36 cellular contexts compared by ENCODE assay signal in the genomic region with DNA sequence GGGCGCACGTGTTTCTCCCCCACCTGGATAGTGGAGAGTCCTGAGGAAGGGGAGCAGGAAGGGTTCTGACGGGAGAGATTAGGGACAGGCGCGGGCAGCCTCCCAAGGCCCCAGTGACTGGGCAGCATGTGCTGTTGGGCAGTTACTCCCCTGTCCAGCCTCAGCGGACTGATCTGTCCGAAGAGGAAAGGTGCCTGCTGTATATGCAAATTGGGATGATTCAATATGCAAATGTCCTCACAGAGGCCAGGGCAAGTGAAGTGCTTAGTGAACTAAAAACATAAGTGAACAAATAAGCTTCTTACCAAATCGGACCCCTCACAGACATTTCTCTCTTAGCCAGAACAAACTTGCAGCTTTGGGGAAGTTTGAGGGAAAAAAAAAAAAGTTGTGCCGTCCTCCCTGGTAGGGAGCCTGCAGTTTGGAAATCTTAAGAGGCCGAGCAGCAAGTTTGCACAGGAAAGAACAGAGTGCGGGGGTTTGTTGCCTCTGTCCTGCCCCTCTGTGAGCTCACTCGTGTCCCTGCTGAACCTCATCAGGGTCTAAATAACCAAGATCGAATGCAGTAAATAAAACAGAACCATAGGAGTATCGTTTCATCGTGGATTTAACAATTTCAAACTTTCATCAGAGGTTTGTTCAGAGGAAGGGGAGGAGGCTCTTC.
A peak's percentile ranks its signal among the peaks of the same experiment; 100 is the strongest.
DNase-seq lines count a peak whose midpoint lies in the region; ATAC-seq, FAIRE-seq and TF ChIP-seq lines count a peak whose summit lies in the region.
"Had no signal": no experiment of that assay in that cellular context is flagged by ENCODE, and none has a peak within 500 bp of the region (broad histone marks: within the 10 kb centered on the region; RNA-seq: fewer than 3 reads in every experiment).

No MANE protein-coding gene starts in this region.

- POLR2A ChIA-PET in GM12878 (lab: Charles Lee) (no interaction called here), SK-N-SH (lab: Yijun Ruan, JAX) (interaction anchor here (0.9 kb wide), 1 partner anchor 141 kb away, joined by 3 read pairs; a partner anchor contains a TSS)

- no TSS peak for BruUV-seq in GM12878 (replicated peaks; lab: Mats Ljungman, UMichigan)

- H3K9me3 Mint-ChIP-seq in neural progenitor cell = peaks cover 2% of the 10 kb centered on the region
- H3K9me3 Mint-ChIP-seq: activated naive CD8-positive, alpha-beta T cell treated with anti-CD3 and anti-CD28 coated beads, Interleukin-2, amount 10 ng/mL, durations not matched to agents 7 days and 5 days; activated T-cell treated with anti-CD3 and anti-CD28 coated beads, Interleukin-2, amount 50 U/mL, for 4 hours; H9; mesothelial cell of epicardium had no signal

- peak overlapping the region; percentile 50 for H3K27ac Mint-ChIP-seq in neural progenitor cell
- H3K27ac Mint-ChIP-seq: activated naive CD8-positive, alpha-beta T cell treated with anti-CD3 and anti-CD28 coated beads, Interleukin-2, amount 10 ng/mL, durations not matched to agents 7 days and 5 days; mesothelial cell of epicardium had no signal

- in situ Hi-C loops in GM12878 (cut with MboI) = loop anchor here (5.0 to 25.0 kb wide), 2 partner anchors 240 to 580 kb away; no protein-coding TSS in a partner anchor

- TF ChIP-seq EP300 in GM12878 (IDR thresholded peaks at IDR 0.05; ENCODE audit: borderline replicate concordance in 1 of 2, control insufficient read depth in 1 of 2, low read depth in 2 of 2, low read length in 2 of 2) (no peak), SK-N-SH (IDR thresholded peaks at IDR 0.05; ENCODE audit: borderline replicate concordance in 1 of 2, low read depth in 1 of 2, low read length in 1 of 2) (no peak)

- H3K4me1 Mint-ChIP-seq in neural progenitor cell = peaks cover 20% of the 10 kb centered on the region
- H3K4me1 Mint-ChIP-seq: activated naive CD8-positive, alpha-beta T cell treated with anti-CD3 and anti-CD28 coated beads, Interleukin-2, amount 10 ng/mL, durations not matched to agents 7 days and 5 days had no signal

- DNase-seq in M059J (ENCODE audit: low read depth) (peak; percentile 13), GM12878 (ENCODE audit: low read depth, low spot score) (no peak), neural progenitor cell (ENCODE audit: low spot score) (no peak), NCI-H82 (lab: John Stamatoyannopoulos, UW) (no peak), T-helper 2 cell (no peak), SK-N-SH (no peak)
- DNase-seq: activated CD4-positive, alpha-beta T cell treated with anti-CD3 and anti-CD28 coated beads, Interleukin-2, amount 50 U/mL, for 1 hour; activated gamma-delta T cell; activated naive CD8-positive, alpha-beta T cell treated with anti-CD3 and anti-CD28 coated beads, Interleukin-2, amount 10 ng/mL, durations not matched to agents 7 days and 5 days; activated T-cell treated with anti-CD3 and anti-CD28 coated beads, Interleukin-2, amount 50 U/mL, for 4 hours; aorta; caudate nucleus; esophagus squamous epithelium; H9; heart right ventricle; kidney; NCI-H1694; NCI-H2171; NCI-H510A; right lobe of liver; SIG-M5; spleen; stimulated activated CD4-positive, alpha-beta T cell treated with anti-CD3 and anti-CD28 coated beads, Interleukin-2, amount 100 ng/mL, for 24 hours; stimulated activated naive CD8-positive, alpha-beta T cell treated with anti-CD3 and anti-CD28 coated beads, Interleukin-15, Interleukin-2, amounts not matched to agents 100 U/mL and 50 U/mL, for 24 hours; SW 1271; T-helper 9 cell; testis had no signal

- SMC1A ChIA-PET in GM12878 (lab: Charles Lee; ENCODE audit: uncharacterized antibody, unreplicated experiment) = interaction anchor here (0.6 to 1.9 kb wide), 9 partner anchors 52 to 598 kb away, joined by 3 to 14 read pairs (median 4); no protein-coding TSS in a partner anchor

- RAD21 ChIA-PET in GM12878 (lab: Charles Lee; ENCODE audit: unreplicated experiment) = interaction anchor here (0.6 to 3.9 kb wide), 14 partner anchors 17 to 245 kb away, joined by 3 to 26 read pairs (median 3); a partner anchor contains a TSS

- H3K27ac ChIP-seq in GM12878 (ENCODE audit: control insufficient read depth, insufficient read depth) = no peak overlapping the region
- no peak overlapping the region for H3K27ac ChIP-seq in neural progenitor cell
- H3K27ac ChIP-seq in SK-N-SH (ENCODE audit: low read depth in 2 of 2, low read length in 1 of 2) = no peak overlapping the region
- H3K27ac ChIP-seq: BLaER1 treated with 17β-estradiol and CSF1 and Interleukin-3, amounts not matched to agents 10 nM and 100 nM; heart right ventricle; KMS-11; neutrophil; right lobe of liver; spleen; testis had no signal

- ATAC-seq in GM18520 (IDR thresholded peaks at IDR 0.05; ENCODE audit: unreplicated experiment) (peak; percentile 52), GM12878 (peak; percentile 51), GM18502 (IDR thresholded peaks at IDR 0.05; ENCODE audit: poor library complexity, unreplicated experiment) (no peak)
- ATAC-seq: activated T-cell treated with anti-CD3 and anti-CD28 coated beads, Interleukin-2, amount 50 U/mL, for 4 hours; heart right ventricle; right lobe of liver; stimulated activated naive CD8-positive, alpha-beta T cell treated with anti-CD3 and anti-CD28 coated beads, Interleukin-15, Interleukin-2, amounts not matched to agents 100 U/mL and 50 U/mL, for 24 hours had no signal

- no peak overlapping the region for H3K4me3 ChIP-seq in GM12878
- no peak overlapping the region for H3K4me3 ChIP-seq in neural progenitor cell
- H3K4me3 ChIP-seq in SK-N-SH (ENCODE audit: low read depth in 2 of 2, low read length in 1 of 2) = no peak overlapping the region
- H3K4me3 ChIP-seq: BLaER1 treated with 17β-estradiol and CSF1 and Interleukin-3, amounts not matched to agents 10 nM and 100 nM; esophagus squamous epithelium; heart right ventricle; right lobe of liver; spleen; testis had no signal

- TF ChIP-seq RAD21 in GM12878 (IDR thresholded peaks at IDR 0.05; ENCODE audit: insufficient read depth, low read depth, low read length) (no peak), SK-N-SH (IDR thresholded peaks at IDR 0.05; ENCODE audit: low read length) (no peak)

- no peak overlapping the region for H3K4me3 Mint-ChIP-seq in neural progenitor cell
- H3K4me3 Mint-ChIP-seq: activated naive CD8-positive, alpha-beta T cell treated with anti-CD3 and anti-CD28 coated beads, Interleukin-2, amount 10 ng/mL, durations not matched to agents 7 days and 5 days; activated T-cell treated with anti-CD3 and anti-CD28 coated beads, Interleukin-2, amount 50 U/mL, for 4 hours; H9; mesothelial cell of epicardium had no signal

- peaks cover 5% of the 10 kb centered on the region; the same call in 1 of the 2 replicates for H3K4me1 ChIP-seq in GM12878 (ENCODE audit: control insufficient read depth, insufficient read depth, low read length)
- no peaks in the 10 kb centered on the region for H3K4me1 ChIP-seq in neural progenitor cell
- H3K4me1 ChIP-seq in SK-N-SH (ENCODE audit: control insufficient read depth in 1 of 2, insufficient read depth in 2 of 2, low read depth in 1 of 2, low read length in 1 of 2) = peaks cover 0 to 2% of the 10 kb centered on the region in 2 experiments; a peak in 1 of 4 replicates
- H3K4me1 ChIP-seq: BLaER1 treated with 17β-estradiol and CSF1 and Interleukin-3, amounts not matched to agents 10 nM and 100 nM; heart right ventricle; right lobe of liver; spleen; testis had no signal

- H3K36me3 ChIP-seq in GM12878 (ENCODE audit: control insufficient read depth in 2 of 2, insufficient read depth in 2 of 2, low read length in 1 of 2) (no peaks in the 10 kb centered on the region), neural progenitor cell (no peaks in the 10 kb centered on the region), SK-N-SH (replicated peaks in 1 of 2; ENCODE audit: control insufficient read depth in 1 of 2, insufficient read depth in 2 of 2, low read length in 1 of 2) (no peaks in the 10 kb centered on the region)
- H3K36me3 ChIP-seq: BLaER1 treated with 17β-estradiol and CSF1 and Interleukin-3, amounts not matched to agents 10 nM and 100 nM; esophagus squamous epithelium; heart right ventricle; neutrophil; right lobe of liver; spleen had no signal

- H2AFZ ChIP-seq in GM12878 (ENCODE audit: control insufficient read depth, low read depth, low read length) = no peak overlapping the region; the same call in 1 of the 2 replicates
- peak overlapping the region; percentile 46 for H2AFZ ChIP-seq in neural progenitor cell (replicated peaks)
- H2AFZ ChIP-seq in SK-N-SH (ENCODE audit: low read depth) = no peak overlapping the region

- no peak for TF ChIP-seq POLR2A in GM12878 (IDR thresholded peaks at IDR 0.05; ENCODE audit: low read depth, low read length)

- no peaks in the 10 kb centered on the region for H3K9me2 ChIP-seq in SK-N-SH

- H3K9ac ChIP-seq in GM12878 (ENCODE audit: control insufficient read depth, insufficient read depth, low read length) (no peak overlapping the region), neural progenitor cell (no peak overlapping the region), SK-N-SH (no peak overlapping the region)
- H3K9ac ChIP-seq: BLaER1 treated with 17β-estradiol and CSF1 and Interleukin-3, amounts not matched to agents 10 nM and 100 nM; KMS-11 had no signal

- H4K20me1 ChIP-seq in GM12878 (ENCODE audit: control insufficient read depth, insufficient read depth) (no peaks in the 10 kb centered on the region), neural progenitor cell (ENCODE audit: low read depth) (no peaks in the 10 kb centered on the region), SK-N-SH (ENCODE audit: insufficient read depth) (no peaks in the 10 kb centered on the region)
- H4K20me1 ChIP-seq: BLaER1 treated with 17β-estradiol and CSF1 and Interleukin-3, amounts not matched to agents 10 nM and 100 nM had no signal

- 46% methylated on average over 15 of the region's 15 CpGs for WGBS in GM12878 (ENCODE audit: insufficient coverage, insufficient replicate concordance, low lambda C conversion rate, missing lambda C conversion rate)
- 92% methylated on average over 15 of the region's 15 CpGs for WGBS in SK-N-SH (ENCODE audit: low lambda C conversion rate)

- H3K4me2 ChIP-seq in GM12878 (ENCODE audit: control insufficient read depth, insufficient read depth) (no peak overlapping the region), neural progenitor cell (no peak overlapping the region), SK-N-SH (no peak overlapping the region)
- H3K4me2 ChIP-seq: BLaER1 treated with 17β-estradiol and CSF1 and Interleukin-3, amounts not matched to agents 10 nM and 100 nM; KMS-11 had no signal

- CTCF ChIA-PET in GM12878 (lab: Yijun Ruan, JAX) = interaction anchor here (0.6 to 4.1 kb wide), 13 partner anchors 13 to 599 kb away, joined by 3 to 35 read pairs (median 3); a partner anchor contains a TSS
- CTCF ChIA-PET in SK-N-SH (lab: Yijun Ruan, JAX) = interaction anchor here (1.2 to 5.1 kb wide), 5 partner anchors 15 to 598 kb away, joined by 3 to 30 read pairs (median 5); a partner anchor contains a TSS

- intact Hi-C loops in GM12878 (cut with micrococcal nuclease; ENCODE audit: unreplicated experiment) = loop anchor here (5.0 kb wide), 1 partner anchor 140 kb away; a partner anchor contains a TSS

- H3F3A ChIP-seq in neural progenitor cell (ENCODE audit: low read depth) (no peaks in the 10 kb centered on the region), SK-N-SH (replicated peaks; ENCODE audit: insufficient read depth) (no peaks in the 10 kb centered on the region)

- peaks cover 8% of the 10 kb centered on the region for H3K27me3 Mint-ChIP-seq in neural progenitor cell (ENCODE audit: insufficient read depth, low read depth)
- H3K27me3 Mint-ChIP-seq: activated naive CD8-positive, alpha-beta T cell treated with anti-CD3 and anti-CD28 coated beads, Interleukin-2, amount 10 ng/mL, durations not matched to agents 7 days and 5 days had no signal

- H3K9me3 ChIP-seq in GM12878 (replicated peaks; ENCODE audit: control insufficient read depth, insufficient read depth, low read length) (no peaks in the 10 kb centered on the region), neural progenitor cell (ENCODE audit: low read depth) (no peaks in the 10 kb centered on the region), SK-N-SH (no peaks in the 10 kb centered on the region)
- H3K9me3 ChIP-seq: BLaER1 treated with 17β-estradiol and CSF1 and Interleukin-3, amounts not matched to agents 10 nM and 100 nM; esophagus squamous epithelium; heart right ventricle; neutrophil; right lobe of liver; testis had no signal

- TF ChIP-seq CTCF in GM12878 (IDR thresholded peaks at IDR 0.05 in 2 of 3, conservative IDR thresholded peaks at IDR 0.05 in 1 of 3; ENCODE audit: control insufficient read depth in 2 of 3, extremely low read depth in 1 of 3, insufficient read depth in 1 of 3, low read depth in 3 of 3, low read length in 3 of 3) (no peak), neural progenitor cell (IDR thresholded peaks at IDR 0.05) (no peak), SK-N-SH (IDR thresholded peaks at IDR 0.05) (no peak)

- no peaks in the 10 kb centered on the region for H3K36me3 Mint-ChIP-seq in neural progenitor cell
- H3K36me3 Mint-ChIP-seq: activated naive CD8-positive, alpha-beta T cell treated with anti-CD3 and anti-CD28 coated beads, Interleukin-2, amount 10 ng/mL, durations not matched to agents 7 days and 5 days; mesothelial cell of epicardium had no signal

- FAIRE-seq in GM12878 (lab: Jason Lieb, UNC) = no peak
- FAIRE-seq: endometrium, frontal cortex, kidney, RCC 7860 had no signal

- H3K79me2 ChIP-seq in GM12878 (ENCODE audit: control insufficient read depth, insufficient read depth, low read length) (no peaks in the 10 kb centered on the region), neural progenitor cell (ENCODE audit: low read depth) (no peaks in the 10 kb centered on the region), SK-N-SH (ENCODE audit: insufficient read depth) (no peaks in the 10 kb centered on the region)

- no peaks in the 10 kb centered on the region for H3K27me3 ChIP-seq in GM12878 (replicated peaks in 1 of 2; ENCODE audit: control insufficient read depth in 2 of 2, insufficient read depth in 2 of 2, low read length in 1 of 2)
- no peaks in the 10 kb centered on the region for H3K27me3 ChIP-seq in neural progenitor cell
- no peaks in the 10 kb centered on the region for H3K27me3 ChIP-seq in SK-N-SH (ENCODE audit: insufficient read depth)
- H3K27me3 ChIP-seq: BLaER1 treated with 17β-estradiol and CSF1 and Interleukin-3, amounts not matched to agents 10 nM and 100 nM; esophagus squamous epithelium; heart right ventricle; neutrophil; right lobe of liver; spleen; testis had no signal
